8 cellular contexts compared by ENCODE assay signal in the genomic region with DNA sequence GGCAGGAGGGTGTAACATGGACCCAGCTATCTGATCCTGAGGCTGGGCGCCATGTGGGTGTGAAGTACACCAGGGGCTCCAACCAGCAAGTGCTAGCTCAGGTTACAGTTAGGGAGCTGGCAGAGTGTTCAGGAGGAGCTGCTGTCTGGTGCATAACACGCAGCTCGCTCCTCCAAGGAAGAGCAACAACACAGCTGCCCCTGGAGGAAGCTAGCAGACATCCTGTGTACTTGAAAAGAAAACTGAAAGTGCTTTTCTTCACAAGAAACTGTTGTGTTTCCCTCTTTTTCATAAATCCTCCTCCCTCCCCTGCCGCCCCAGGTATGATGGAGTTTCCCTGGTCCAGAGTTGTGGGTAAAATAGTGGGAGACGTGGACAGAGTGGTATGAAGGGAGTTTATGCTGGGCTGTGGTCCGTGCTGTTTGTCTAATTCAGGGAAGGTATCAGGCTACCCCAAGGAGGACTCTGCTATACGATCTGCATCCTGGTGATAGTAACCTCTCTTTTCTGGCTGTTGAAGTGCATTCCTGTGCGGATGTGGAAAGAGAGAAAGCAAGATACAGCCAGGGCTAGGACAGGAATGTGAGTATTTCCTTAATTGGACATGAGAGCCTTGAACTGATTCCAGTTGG. TPM values are rescaled to one million over a fixed set of nuclear protein-coding genes. Genes with fewer than 3 reads are reported as not detected.
DNase-seq lines count a peak whose midpoint lies in the region; ATAC-seq and TF ChIP-seq lines count a peak whose summit lies in the region.

No MANE protein-coding gene starts in this region.

- H3K27me3 ChIP-seq in SJCRH30 (0 out of 2 replicates have a peak, but pooled peaks cover 2% of the 10 kb centered on the region), mammary epithelial cell (ENCODE audit: insufficient read depth, low read length) (no peaks in the 10 kb centered on the region), lower lobe of right lung (ENCODE audit: low read depth) (no peaks in the 10 kb centered on the region), tibial nerve (no peaks in the 10 kb centered on the region)

- H3K4me1 ChIP-seq in SJCRH30 = peaks cover 15% of the 10 kb centered on the region
- H3K4me1 ChIP-seq in mammary epithelial cell (ENCODE audit: insufficient read depth, low read length) = peaks cover 10% of the 10 kb centered on the region
- peaks cover 39% of the 10 kb centered on the region for H3K4me1 ChIP-seq in lower lobe of right lung
- peaks cover 0 to 27% (median 11%) of the 10 kb centered on the region in 4 donors for H3K4me1 ChIP-seq in tibial nerve

- TF ChIP-seq POLR2A in GM18526 (IDR thresholded peaks at IDR 0.05; ENCODE audit: extremely low read depth, insufficient read length) (peak; percentile 29), tibial nerve (IDR thresholded peaks at IDR 0.05) (no peak)

- H2AFZ ChIP-seq in mammary epithelial cell (ENCODE audit: low read depth, low read length) = peak overlapping the region; percentile 67

- CTCF ChIA-PET in AG04449 (lab: Yijun Ruan, JAX) (interaction anchor here (1.0 to 8.3 kb wide), 6 partner anchors 8 to 486 kb away, joined by 3 to 71 read pairs (median 10); no protein-coding TSS in a partner anchor), mammary epithelial cell (lab: Charles Lee; ENCODE audit: low non-redundant PET) (no interaction called here)

- TF ChIP-seq EP300 in tibial nerve (IDR thresholded peaks at IDR 0.05) = no peak

- 30% methylated on average over 8 of the region's 8 CpGs for WGBS in mammary epithelial cell (ENCODE audit: low coverage, missing lambda C conversion rate)
- WGBS in tibial nerve, 2 donors = 37 to 39% methylated on average over 7 to 8 of the region's 8 CpGs

- in situ Hi-C loops in mammary epithelial cell (cut with MboI; ENCODE audit: low sequenced_read_pairs in 2 of 2) = no loop called here

- intact Hi-C loops in mammary epithelial cell (cut with micrococcal nuclease) (no loop called here), lower lobe of right lung (cut with DNase I) (no loop called here)

- no peaks in the 10 kb centered on the region for H4K20me1 ChIP-seq in mammary epithelial cell (ENCODE audit: insufficient read depth, low read length)

- H3K36me3 ChIP-seq in SJCRH30 (no peaks in the 10 kb centered on the region), mammary epithelial cell (ENCODE audit: insufficient read depth, low read length) (no peaks in the 10 kb centered on the region), lower lobe of right lung (no peaks in the 10 kb centered on the region), tibial nerve (no peaks in the 10 kb centered on the region)

- dilution Hi-C loops in mammary epithelial cell (cut with HindIII; ENCODE audit: low sequenced_read_pairs) = no loop called here

- H3K4me3 ChIP-seq in AG04449 (ENCODE audit: low read depth, low read length) (peak overlapping the region; percentile 53), SJCRH30 (peak overlapping the region; percentile 42), mammary epithelial cell (replicated peaks in 1 of 3; ENCODE audit: insufficient read depth in 1 of 3, low read depth in 2 of 3, low read length in 3 of 3) (no peak overlapping the region), lower lobe of right lung (peak overlapping the region; percentile 43), tibial nerve (peak overlapping the region in 2 of 4 donors; percentile 29 to 43)

- POLR2A ChIA-PET in AG04449 (lab: Yijun Ruan, JAX) = interaction anchor here (0.7 kb wide), 1 partner anchor 11 kb away, joined by 3 read pairs; no protein-coding TSS in a partner anchor

- ATAC-seq in HG03159 (IDR thresholded peaks at IDR 0.05; ENCODE audit: unreplicated experiment) (peak; percentile 59), lower lobe of right lung (peak; percentile 72 to 73), HG02970 (IDR thresholded peaks at IDR 0.05; ENCODE audit: low FRiP score, unreplicated experiment) (no peak)

- DNase-seq in AG04449 (ENCODE audit: low read depth, low spot score) (peak; percentile 65), SJCRH30 (peak; percentile 56 to 77), mammary epithelial cell (peak; percentile 23), lower lobe of right lung (no peak), tibial nerve (ENCODE audit: low spot score in 2 of 2) (peak in 1 of 2 donors; percentile 28)

- no peaks in the 10 kb centered on the region for H3K9me3 ChIP-seq in SJCRH30 (replicated peaks)
- H3K9me3 ChIP-seq in mammary epithelial cell (replicated peaks; ENCODE audit: insufficient read depth, low read length) = no peaks in the 10 kb centered on the region
- no peaks in the 10 kb centered on the region for H3K9me3 ChIP-seq in lower lobe of right lung
- no peaks in the 10 kb centered on the region for H3K9me3 ChIP-seq in tibial nerve

- no TSS peak for BruUV-seq in mammary epithelial cell (replicated peaks; lab: Mats Ljungman, UMichigan)

- H3K9ac ChIP-seq in mammary epithelial cell (ENCODE audit: insufficient read depth, low read length) = no peak overlapping the region

- TF ChIP-seq CTCF in AG04449 (IDR thresholded peaks at IDR 0.05; ENCODE audit: insufficient read depth, low read length, missing control alignments) = no peak
- TF ChIP-seq CTCF in mammary epithelial cell (conservative IDR thresholded peaks at IDR 0.05 in 1 of 2, IDR thresholded peaks at IDR 0.05 in 1 of 2; ENCODE audit: extremely low read depth in 1 of 2, insufficient read depth in 1 of 2, low read depth in 1 of 2, low read length in 2 of 2) = no peak
- no peak for TF ChIP-seq CTCF in lower lobe of right lung (IDR thresholded peaks at IDR 0.05)
- TF ChIP-seq CTCF in tibial nerve (IDR thresholded peaks at IDR 0.05) = no peak

- H3K79me2 ChIP-seq in mammary epithelial cell (ENCODE audit: insufficient read depth, low read length) = no peaks in the 10 kb centered on the region

- H3K27ac ChIP-seq in SJCRH30 = no peak overlapping the region
- no peak overlapping the region for H3K27ac ChIP-seq in mammary epithelial cell (ENCODE audit: insufficient read depth, low read depth, low read length)
- peak overlapping the region; percentile 80 for H3K27ac ChIP-seq in lower lobe of right lung
- H3K27ac ChIP-seq in tibial nerve = peak overlapping the region in 3 of 4 donors; percentile 64 to 78 (median 75)

- H3K4me2 ChIP-seq in mammary epithelial cell (ENCODE audit: insufficient read depth, low read depth, low read length) = peak overlapping the region; percentile 20

RNA-seq across cellular contexts. Expression of a gene that starts 6.1 kb away (rescaled TPM):
- 140 and 158 TPM in 2 replicates for total RNA-seq in SJCRH30 (2014; rRNA removed; shearing (Covaris generic))
- total RNA-seq in mammary epithelial cell = 10 to 100 TPM in 1 of 2 donors, 1 to 10 TPM in 1; 1.2 to 56.5 TPM
- polyA plus RNA-seq in mammary epithelial cell = 2.4 TPM
- 6.3 TPM for polyA minus RNA-seq in mammary epithelial cell
- 137 TPM for total RNA-seq in lower lobe of right lung
- 10 to 100 TPM; 12.7 to 31.6 (median 21.5) TPM for total RNA-seq in tibial nerve

Comparison
In these comparisons a context has a peak if more than half of its experiments do, and no peak if none do; other contexts are left out.
1. H3K4me3 ChIP-seq: peak in AG04449 (single experiment), SJCRH30 (single experiment) and lower lobe of right lung (single experiment); none in mammary epithelial cell (0 of 3).
2. H3K27ac ChIP-seq: peak in lower lobe of right lung (single experiment) and tibial nerve (3 of 4); none in SJCRH30 (single experiment) and mammary epithelial cell (single experiment).